In genomic region chr1:174160109-174160473, GRCh38 we compare ENCODE assay signal across 8 cellular contexts. TPM values are rescaled to one million over a fixed set of nuclear protein-coding genes. Genes with fewer than 3 reads are reported as not detected.
DNase-seq lines count a peak whose midpoint lies in the region; ATAC-seq, FAIRE-seq and TF ChIP-seq lines count a peak whose summit lies in the region.

No MANE protein-coding gene starts in this region.

- no peaks in the 10 kb centered on the region for H3K27me3 ChIP-seq in DOHH2 (ENCODE audit: control insufficient read depth, low read length)
- H3K27me3 ChIP-seq in pancreas: no peaks in the 10 kb centered on the region

- H3F3A ChIP-seq in DOHH2 (ENCODE audit: control insufficient read depth, insufficient read depth): peaks cover 11% of the 10 kb centered on the region

- ATAC-seq in GM21723 (IDR thresholded peaks at IDR 0.05; ENCODE audit: unreplicated experiment): peak; percentile 5
- peak; percentile 25 to 46 (median 36) for ATAC-seq in pancreas

- H3K4me1 ChIP-seq in DOHH2 (ENCODE audit: control insufficient read depth, low read length) (peaks cover 61% of the 10 kb centered on the region), pancreas (peaks cover 4 to 10% (median 6%) of the 10 kb centered on the region in 3 donors)

- intact Hi-C loops in head of caudate nucleus (cut with DNase I): no loop called here
- intact Hi-C loops in pancreas (cut with DNase I): no loop called here

- peak overlapping the region; percentile 72 for H3K4me2 ChIP-seq in DOHH2 (ENCODE audit: low read length)

- peak overlapping the region; percentile 89 for H3K4me3 Mint-ChIP-seq in activated naive CD4-positive, alpha-beta T cell treated with anti-CD3 and anti-CD28 coated beads, Interleukin-2, amount 10 ng/mL, durations not matched to agents 7 days and 5 days

- H3K9me3 Mint-ChIP-seq in activated naive CD4-positive, alpha-beta T cell treated with anti-CD3 and anti-CD28 coated beads, Interleukin-2, amount 10 ng/mL, durations not matched to agents 7 days and 5 days: no peaks in the 10 kb centered on the region

- no peaks in the 10 kb centered on the region for H3K9me2 ChIP-seq in DOHH2 (replicated peaks; ENCODE audit: control insufficient read depth, low read length)

- peak; percentile 55 for DNase-seq in M059J (ENCODE audit: low read depth)
- no peak for DNase-seq in activated naive CD4-positive, alpha-beta T cell treated with anti-CD3 and anti-CD28 coated beads, Interleukin-2, amount 10 ng/mL, durations not matched to agents 7 days and 5 days
- DNase-seq in head of caudate nucleus: peak in 36 of 42 donors; percentile 7 to 64 (median 23)
- peak; percentile 47 to 78 (median 61) for DNase-seq in pancreas
- no peak for DNase-seq in middle frontal gyrus (ENCODE audit: extremely low spot score, low spot score)
- no peak for DNase-seq in central memory CD4-positive, alpha-beta T cell

- 0 to 1% methylated on average over 14 of the region's 14 CpGs for WGBS in pancreas, 2 donors

- peaks cover 60% of the 10 kb centered on the region for H3K79me2 ChIP-seq in DOHH2 (ENCODE audit: control insufficient read depth, low read length)

- H3K9me3 ChIP-seq in DOHH2 (ENCODE audit: control insufficient read depth, insufficient read depth, low read length) (no peaks in the 10 kb centered on the region), pancreas (no peaks in the 10 kb centered on the region)

- H3K27me3 Mint-ChIP-seq in activated naive CD4-positive, alpha-beta T cell treated with anti-CD3 and anti-CD28 coated beads, Interleukin-2, amount 10 ng/mL, durations not matched to agents 7 days and 5 days: no peaks in the 10 kb centered on the region

- H3K36me3 Mint-ChIP-seq in activated naive CD4-positive, alpha-beta T cell treated with anti-CD3 and anti-CD28 coated beads, Interleukin-2, amount 10 ng/mL, durations not matched to agents 7 days and 5 days: peaks cover 6% of the 10 kb centered on the region

- peaks cover 58% of the 10 kb centered on the region for H3K4me1 Mint-ChIP-seq in activated naive CD4-positive, alpha-beta T cell treated with anti-CD3 and anti-CD28 coated beads, Interleukin-2, amount 10 ng/mL, durations not matched to agents 7 days and 5 days

- H3K36me3 ChIP-seq in DOHH2 (ENCODE audit: control insufficient read depth, low read length) (peaks cover 4% of the 10 kb centered on the region), pancreas (no peaks in the 10 kb centered on the region)

- CTCF ChIA-PET in activated naive CD4-positive, alpha-beta T cell treated with anti-CD3 and anti-CD28 coated beads, Interleukin-2, amount 10 ng/mL, durations not matched to agents 7 days and 5 days (lab: Charles Lee): no interaction called here

- H3K4me3 ChIP-seq in DOHH2 (ENCODE audit: low read length) (peak overlapping the region; percentile 91), pancreas (peak overlapping the region; percentile 63 to 93 (median 86))

- no peak for TF ChIP-seq CTCF in DOHH2 (IDR thresholded peaks at IDR 0.05; ENCODE audit: low read depth, low read length, poor library complexity, severe bottlenecking)
- no peak for TF ChIP-seq CTCF in pancreas (IDR thresholded peaks at IDR 0.05)

- no peak for FAIRE-seq in pancreas (lab: Jason Lieb, UNC)

- H3K27ac ChIP-seq in DOHH2 (ENCODE audit: low read depth, low read length): peak overlapping the region; percentile 88
- peak overlapping the region; percentile 85 to 92 (median 88) for H3K27ac ChIP-seq in pancreas

- H4K20me1 ChIP-seq in DOHH2 (ENCODE audit: control insufficient read depth, insufficient read depth, low read depth, low read length): no peaks in the 10 kb centered on the region

- H3K27ac Mint-ChIP-seq in activated naive CD4-positive, alpha-beta T cell treated with anti-CD3 and anti-CD28 coated beads, Interleukin-2, amount 10 ng/mL, durations not matched to agents 7 days and 5 days: peak overlapping the region; percentile 91

RNA-seq across cellular contexts. Expression of gene RABGAP1L, which starts 0.8 kb away (rescaled TPM):
- 8.3 and 18.7 TPM in 2 replicates for total RNA-seq in M059J (2014; rRNA removed; shearing (Covaris generic))
- total RNA-seq in pancreas: 10 to 100 TPM; 34.6 to 64.8 (median 40.5) TPM
- polyA plus RNA-seq in pancreas: 10 to 100 TPM; 13.9 to 18.0 TPM

Comparison
In these comparisons a context has a peak if more than half of its experiments do, and no peak if none do; other contexts are left out.
1. DNase-seq: peak in M059J (single experiment), head of caudate nucleus (36 of 42) and pancreas (6 of 6); none in activated naive CD4-positive, alpha-beta T cell treated with anti-CD3 and anti-CD28 coated beads, Interleukin-2, amount 10 ng/mL, durations not matched to agents 7 days and 5 days (single experiment), middle frontal gyrus (single experiment) and central memory CD4-positive, alpha-beta T cell (single experiment).